ENCODE assay signal across 21 cellular contexts in the genomic region with DNA sequence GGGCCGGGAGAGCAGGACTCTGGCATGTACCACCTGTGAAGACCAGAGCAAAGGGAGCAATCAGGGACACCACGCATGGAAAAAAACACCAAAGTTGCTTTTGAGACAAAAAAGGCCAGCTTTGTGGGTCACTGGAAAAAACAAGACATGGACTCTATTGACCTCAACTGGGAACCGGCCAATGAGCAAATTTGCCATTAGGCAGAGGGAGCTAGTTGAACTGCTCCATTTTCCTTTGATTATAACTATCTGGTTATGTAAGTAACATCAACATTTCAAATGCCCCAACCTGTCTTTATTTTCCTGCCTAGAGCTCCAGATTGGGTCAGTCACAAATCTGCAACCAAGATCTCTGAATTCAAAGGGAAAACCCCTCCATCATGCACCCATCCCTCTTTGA.
"Had no signal": no experiment of that assay in that cellular context is flagged by ENCODE, and none has a peak within 500 bp of the region (broad histone marks: within the 10 kb centered on the region; RNA-seq: fewer than 3 reads in every experiment).

No MANE protein-coding gene starts in this region.

- H3K4me1 Mint-ChIP-seq: naive thymus-derived CD4-positive, alpha-beta T cell; nephron progenitor cell; stimulated activated effector memory CD8-positive, alpha-beta T cell treated with anti-CD3 and anti-CD28 coated beads, Interleukin-12 subunit alpha, Interleukin-12 subunit beta, amount 100 ng/mL, for 72 hours had no signal

- H3K27me3 ChIP-seq: dorsolateral prefrontal cortex, gastrocnemius medialis, left lung, right atrium auricular region, sigmoid colon, stomach, tibial artery, upper lobe of right lung, uterus had no signal

- ATAC-seq: gastrocnemius medialis; left lung; naive thymus-derived CD4-positive, alpha-beta T cell; stimulated activated effector memory CD8-positive, alpha-beta T cell treated with anti-CD3 and anti-CD28 coated beads, Interleukin-12 subunit alpha, Interleukin-12 subunit beta, amount 100 ng/mL, for 72 hours; upper lobe of right lung had no signal

- H3K4me3 ChIP-seq: gastrocnemius medialis, left lung, prostate gland, right atrium auricular region, sigmoid colon, stomach, tibial artery, upper lobe of right lung, uterus had no signal

- H3K9me3 Mint-ChIP-seq: nephron progenitor cell had no signal

- H3K4me1 ChIP-seq: gastrocnemius medialis, left lung, sigmoid colon, upper lobe of right lung, uterus had no signal

- H3K36me3 Mint-ChIP-seq: naive thymus-derived CD4-positive, alpha-beta T cell; stimulated activated effector memory CD8-positive, alpha-beta T cell treated with anti-CD3 and anti-CD28 coated beads, Interleukin-12 subunit alpha, Interleukin-12 subunit beta, amount 100 ng/mL, for 72 hours had no signal

- H3K27me3 Mint-ChIP-seq: naive thymus-derived CD4-positive, alpha-beta T cell had no signal

- H3K27ac Mint-ChIP-seq: naive thymus-derived CD4-positive, alpha-beta T cell; nephron progenitor cell; stimulated activated effector memory CD8-positive, alpha-beta T cell treated with anti-CD3 and anti-CD28 coated beads, Interleukin-12 subunit alpha, Interleukin-12 subunit beta, amount 100 ng/mL, for 72 hours had no signal

- H3K9me3 ChIP-seq: gastrocnemius medialis, left lung, prostate gland, right atrium auricular region, sigmoid colon, stomach, tibial artery, upper lobe of right lung, uterus had no signal

- DNase-seq: dorsolateral prefrontal cortex; effector CD4-positive, alpha-beta T cell; gastrocnemius medialis; head of caudate nucleus; kidney; left lung; midbrain; naive thymus-derived CD4-positive, alpha-beta T cell; nephron progenitor cell; nucleus accumbens; sigmoid colon; stimulated activated CD4-positive, alpha-beta T cell treated with anti-CD3 and anti-CD28 coated beads, Interleukin-2, amount 100 ng/mL, for 24 hours; stimulated activated CD4-positive, alpha-beta T cell treated with anti-CD3 and anti-CD28 coated beads, Interleukin-4, amount 100 ng/mL, for 24 hours; stimulated activated naive CD4-positive, alpha-beta T cell treated with Interleukin-2 at 50 U/mL for 16 hours; stomach; tibial artery; upper lobe of right lung; uterus had no signal

- H3K36me3 ChIP-seq: gastrocnemius medialis, left lung, prostate gland, right atrium auricular region, sigmoid colon, stomach, tibial artery, upper lobe of right lung, uterus had no signal

- H3K27ac ChIP-seq: dorsolateral prefrontal cortex, gastrocnemius medialis, left lung, prostate gland, right atrium auricular region, stomach, tibial artery, upper lobe of right lung, uterus had no signal

- H3K4me3 Mint-ChIP-seq: naive thymus-derived CD4-positive, alpha-beta T cell; nephron progenitor cell; stimulated activated effector memory CD8-positive, alpha-beta T cell treated with anti-CD3 and anti-CD28 coated beads, Interleukin-12 subunit alpha, Interleukin-12 subunit beta, amount 100 ng/mL, for 72 hours had no signal
